In genomic region chr12:120361506-120362208, GRCh38 we compare ENCODE assay signal across 8 cellular contexts. TPM values are rescaled to one million over a fixed set of nuclear protein-coding genes. Genes with fewer than 3 reads are reported as not detected.
DNase-seq lines count a peak whose midpoint lies in the region; ATAC-seq, FAIRE-seq and TF ChIP-seq lines count a peak whose summit lies in the region.

No MANE protein-coding gene starts in this region.

- peak in 2 of 3 donors; percentile 26 to 43 for TF ChIP-seq POLR2A in body of pancreas (IDR thresholded peaks at IDR 0.05)

- TF ChIP-seq CTCF in body of pancreas (IDR thresholded peaks at IDR 0.05): no peak

- no peaks in the 10 kb centered on the region for H3K9me3 ChIP-seq in body of pancreas
- H3K9me3 ChIP-seq in small intestine (ENCODE audit: control insufficient read depth, low read depth): no peaks in the 10 kb centered on the region

- DNase-seq in DMS79 (lab: John Stamatoyannopoulos, UW): peak; percentile 90
- DNase-seq in NCI-H2081 (lab: John Stamatoyannopoulos, UW): peak; percentile 97 to 98
- peak; percentile 36 to 68 (median 62) for DNase-seq in body of pancreas
- peak; percentile 54 for DNase-seq in small intestine
- no peak for DNase-seq in GOT3 (lab: John Stamatoyannopoulos, UW)

- ATAC-seq in body of pancreas (peak; percentile 39), HG03196 (IDR thresholded peaks at IDR 0.05; ENCODE audit: unreplicated experiment) (no peak), HG02870 (IDR thresholded peaks at IDR 0.05; ENCODE audit: unreplicated experiment) (no peak)

- H3K4me3 ChIP-seq in body of pancreas (no peak overlapping the region), iPS-11a (ENCODE audit: low read depth, low read length) (peak overlapping the region; percentile 4), small intestine (ENCODE audit: low read depth in 1 of 2, low read length in 2 of 2) (peak overlapping the region in 1 of 2 donors; percentile 9)

- 40 to 69% methylated on average over 9 to 53 of the region's 56 CpGs for WGBS in body of pancreas, 2 donors
- WGBS in small intestine, 3 donors: 8 to 11% (median 10%) methylated on average over 41 to 56 of the region's 56 CpGs

- intact Hi-C loops in body of pancreas (cut with DNase I): no loop called here

- H3K4me1 ChIP-seq in body of pancreas: peaks cover 18% of the 10 kb centered on the region
- peaks cover 3 to 5% of the 10 kb centered on the region in 2 donors for H3K4me1 ChIP-seq in small intestine (ENCODE audit: control insufficient read depth in 2 of 2, insufficient read depth in 1 of 2, low read depth in 1 of 2, low read length in 1 of 2)

- no peaks in the 10 kb centered on the region for H3K27me3 ChIP-seq in body of pancreas
- H3K27me3 ChIP-seq in small intestine (ENCODE audit: control insufficient read depth in 2 of 2, insufficient read depth in 2 of 2, low read length in 2 of 2): peaks cover 0 to 4% of the 10 kb centered on the region in 2 donors

- no peak for FAIRE-seq in small intestine (lab: Jason Lieb, UNC)

- no peaks in the 10 kb centered on the region for H3K36me3 ChIP-seq in body of pancreas (replicated peaks in 1 of 2; ENCODE audit: insufficient read depth in 1 of 2, low read depth in 2 of 2)
- no peaks in the 10 kb centered on the region for H3K36me3 ChIP-seq in small intestine (ENCODE audit: control insufficient read depth in 2 of 2, insufficient read depth in 2 of 2, low read length in 2 of 2)

- H3K27ac ChIP-seq in body of pancreas (peak overlapping the region in 1 of 4 donors; percentile 37), small intestine (ENCODE audit: low read depth in 1 of 2, low read length in 1 of 2) (peak overlapping the region; percentile 9 to 28)

RNA-seq across cellular contexts. Expression of gene MSI1, which starts 7.3 kb away (rescaled TPM):
- total RNA-seq in body of pancreas: 1 to 10 TPM in 1 of 2 donors, under 1 TPM in 1; 0.66 to 1.3 TPM
- 10 to 100 TPM in 1 of 3 donors, under 1 TPM in 2; 0.54 to 10.8 (median 0.67) TPM for polyA plus RNA-seq in small intestine

RNA-seq across cellular contexts. Expression of gene PLA2G1B, which starts 34.1 kb away (rescaled TPM):
- over 10,000 TPM in 1 of 2 donors, 1,000 to 10,000 TPM in 1; 6,971 to 11,984 TPM for total RNA-seq in body of pancreas
- 10 to 100 TPM in 1 of 3 donors, 1 to 10 TPM in 2; 1.3 to 19.9 (median 9.2) TPM for polyA plus RNA-seq in small intestine

RNA-seq across cellular contexts. Expression of gene SIRT4, which starts 59.5 kb away (rescaled TPM):
- total RNA-seq in body of pancreas: 1 to 10 TPM in 1 of 2 donors, under 1 TPM in 1; 0.99 to 6.2 TPM
- 1 to 10 TPM; 1.4 to 8.1 (median 1.6) TPM for polyA plus RNA-seq in small intestine
